Comparison of ENCODE assay signal across 8 cellular contexts in genomic region chr21:32727728-32728454, GRCh38. TPM values are rescaled to one million over a fixed set of nuclear protein-coding genes. Genes with fewer than 3 reads are reported as not detected.
DNase-seq lines count a peak whose midpoint lies in the region; ATAC-seq and TF ChIP-seq lines count a peak whose summit lies in the region.

Gene SYNJ1 (minus strand): TSS chr21:32728013. CDS start chr21:32726895, 1,118 bp downstream.

- no peak within 1 kb of the TSS for H2BK120ac ChIP-seq in neuronal stem cell (ENCODE audit: low read depth, low read length)

- peak within 1 kb of the TSS; percentile 83 for H3K4me3 ChIP-seq in HFF-Myc (replicated peaks; ENCODE audit: low read depth, low read length)
- peak within 1 kb of the TSS; percentile 76 for H3K4me3 ChIP-seq in SJSA1
- peak within 1 kb of the TSS; percentile 88 to 92 for H3K4me3 ChIP-seq in neuronal stem cell (ENCODE audit: low read length in 2 of 2)
- peak within 1 kb of the TSS; percentile 88 to 97 (median 92) for H3K4me3 ChIP-seq in subcutaneous abdominal adipose tissue (ENCODE audit: low read depth in 1 of 5, low read length in 5 of 5)

- no peak within 1 kb of the TSS for H2AK5ac ChIP-seq in neuronal stem cell (ENCODE audit: low read depth, low read length)

- peak within 1 kb of the TSS; percentile 99 for H2AFZ ChIP-seq in neuronal stem cell (ENCODE audit: low read length)

- H3K4me1 ChIP-seq in SJSA1 (replicated peaks) (peaks cover 11% of the 10 kb centered on the region), foreskin keratinocyte (peaks cover 4% of the 10 kb centered on the region), neuronal stem cell (ENCODE audit: control insufficient read depth in 2 of 2, insufficient read depth in 1 of 2, low read depth in 1 of 2, low read length in 2 of 2) (peaks cover 2 to 4% of the 10 kb centered on the region in 2 donors), subcutaneous abdominal adipose tissue (ENCODE audit: control insufficient read depth in 5 of 5, insufficient read depth in 5 of 5, low read length in 5 of 5) (peaks cover 2 to 20% (median 20%) of the 10 kb centered on the region in 5 donors)

- H4K91ac ChIP-seq in neuronal stem cell (ENCODE audit: low read depth, low read length, poor library complexity): no peak within 1 kb of the TSS

- no CpG with 5 or more reads among the region's 72 CpGs for WGBS in neuronal stem cell (ENCODE audit: extremely low coverage in 2 of 2, insufficient read length in 2 of 2, insufficient replicate concordance in 1 of 2), 2 donors

- peak within 1 kb of the TSS; percentile 79 for H3K4me2 ChIP-seq in neuronal stem cell (ENCODE audit: insufficient read depth, low read length, poor library complexity, severe bottlenecking)

- no peak within 1 kb of the TSS for H4K8ac ChIP-seq in neuronal stem cell (ENCODE audit: low read depth, low read length)

- TF ChIP-seq CTCF in HFF-Myc (IDR thresholded peaks at IDR 0.05; ENCODE audit: low read depth, low read length, missing control alignments) (no peak), foreskin keratinocyte (conservative IDR thresholded peaks at IDR 0.05) (no peak)

- H3K36me3 ChIP-seq in SJSA1 (peaks cover 5% of the 10 kb centered on the region), neuronal stem cell (replicated peaks in 1 of 2; ENCODE audit: control insufficient read depth in 2 of 2, insufficient read depth in 2 of 2, low read length in 2 of 2) (peaks cover 0 to 5% of the 10 kb centered on the region in 2 donors), subcutaneous abdominal adipose tissue (ENCODE audit: control insufficient read depth in 5 of 5, insufficient read depth in 5 of 5, low read length in 5 of 5) (peaks cover 0 to 4% (median 3%) of the 10 kb centered on the region in 5 donors)

- H3K27me3 ChIP-seq in SJSA1 (replicated peaks) (no peaks in the 10 kb centered on the region), foreskin keratinocyte (no peaks in the 10 kb centered on the region), neuronal stem cell (ENCODE audit: control insufficient read depth in 3 of 3, insufficient read depth in 3 of 3, low read depth in 1 of 3, low read length in 3 of 3) (no peaks in the 10 kb centered on the region), subcutaneous abdominal adipose tissue (ENCODE audit: control insufficient read depth in 5 of 5, insufficient read depth in 4 of 5, low read length in 5 of 5) (no peaks in the 10 kb centered on the region)

- no peak within 1 kb of the TSS for H3K4ac ChIP-seq in neuronal stem cell (ENCODE audit: low read length)

- H2BK12ac ChIP-seq in neuronal stem cell (ENCODE audit: low read length): no peak within 1 kb of the TSS

- H3K9ac ChIP-seq in neuronal stem cell (ENCODE audit: low read depth, low read length, poor library complexity): peak within 1 kb of the TSS; percentile 87
- peak within 1 kb of the TSS; percentile 93 to 96 (median 94) for H3K9ac ChIP-seq in subcutaneous abdominal adipose tissue (ENCODE audit: low read length in 5 of 5)

- peak; percentile 95 for ATAC-seq in foreskin keratinocyte

- peak within 1 kb of the TSS; percentile 27 for H3K27ac ChIP-seq in SJSA1
- H3K27ac ChIP-seq in foreskin keratinocyte: peak within 1 kb of the TSS; percentile 57
- H3K27ac ChIP-seq in neuronal stem cell (replicated peaks; ENCODE audit: low read length): peak within 1 kb of the TSS; percentile 87
- H3K27ac ChIP-seq in subcutaneous abdominal adipose tissue (ENCODE audit: low read depth, low read length): peak within 1 kb of the TSS; percentile 86

- DNase-seq in GM04503 (ENCODE audit: low read depth) (peak; percentile 47), HFF-Myc (ENCODE audit: extremely low read depth, low read depth) (peak; percentile 59), MV-4-11 (lab: John Stamatoyannopoulos, UW) (peak; percentile 87), SJSA1 (ENCODE audit: low read depth in 1 of 2, low spot score in 2 of 2) (peak; percentile 97 to 98), foreskin keratinocyte (peak; percentile 73 to 90), neuronal stem cell (ENCODE audit: low spot score) (peak; percentile 96)
- peak; percentile 74 to 91 (median 84) for DNase-seq in activated naive CD4-positive, alpha-beta T cell (lab: John Stamatoyannopoulos, UW)

- H3K79me1 ChIP-seq in neuronal stem cell (ENCODE audit: low read depth, low read length): no peaks in the 10 kb centered on the region

- H3K9me3 ChIP-seq in SJSA1 (replicated peaks): no peaks in the 10 kb centered on the region
- no peaks in the 10 kb centered on the region for H3K9me3 ChIP-seq in neuronal stem cell (replicated peaks in 1 of 2; ENCODE audit: control insufficient read depth in 2 of 2, insufficient read depth in 1 of 2, low read depth in 1 of 2, low read length in 2 of 2)
- H3K9me3 ChIP-seq in subcutaneous abdominal adipose tissue (ENCODE audit: control insufficient read depth in 5 of 5, low read length in 5 of 5): no peaks in the 10 kb centered on the region

- peak within 1 kb of the TSS; percentile 90 for H3K23ac ChIP-seq in neuronal stem cell (ENCODE audit: low read depth, low read length, poor library complexity)

- H3K14ac ChIP-seq in neuronal stem cell (ENCODE audit: low read length): no peak within 1 kb of the TSS

- H3K18ac ChIP-seq in neuronal stem cell (ENCODE audit: low read length): peak within 1 kb of the TSS; percentile 90

- peak within 1 kb of the TSS; percentile 78 for H2BK5ac ChIP-seq in neuronal stem cell (ENCODE audit: low read length)

- H2BK15ac ChIP-seq in neuronal stem cell (ENCODE audit: low read length): no peak within 1 kb of the TSS

RNA-seq across cellular contexts. Expression of gene SYNJ1, which starts in this region (rescaled TPM):
- 2.0 and 5.8 TPM in 2 replicates for total RNA-seq in SJSA1 (2014; rRNA removed; shearing (Covaris generic))
- total RNA-seq in foreskin keratinocyte: 6.2 and 6.3 TPM in 2 replicates
- polyA plus RNA-seq in foreskin keratinocyte: 1.8 and 2.0 TPM in 2 replicates
- 3.4 TPM for polyA plus RNA-seq in neuronal stem cell (2013, experiment 1 of 2)
- 2.5 TPM for polyA plus RNA-seq in neuronal stem cell (2013, experiment 2 of 2)

Comparison
In these comparisons a context has a peak if more than half of its experiments do, and no peak if none do; other contexts are left out.
1. Peak in every context shown above with its lines: DNase-seq, ATAC-seq, H3K4me3 ChIP-seq and H3K27ac ChIP-seq.
2. DNase-seq: peak in every context shown above with its lines; median percentile 98 in SJSA1; 96 in neuronal stem cell; 87 in MV-4-11; 84 in activated naive CD4-positive, alpha-beta T cell; 82 in foreskin keratinocyte; 59 in HFF-Myc; 47 in GM04503.
3. H3K27ac ChIP-seq: peak in every context shown above with its lines; median percentile 87 in neuronal stem cell; 86 in subcutaneous abdominal adipose tissue; 57 in foreskin keratinocyte; 27 in SJSA1.